In genomic region chr14:71995741-71996140, GRCh38 we compare ENCODE assay signal across 29 cellular contexts.
"Had no signal": no experiment of that assay in that cellular context is flagged by ENCODE, and none has a peak within 500 bp of the region (broad histone marks: within the 10 kb centered on the region; RNA-seq: fewer than 3 reads in every experiment).

No MANE protein-coding gene starts in this region.

- H3K27me3 Mint-ChIP-seq: dendritic cell treated with granulocyte-macrophage colony-stimulating factor and Interleukin-4, amounts not matched to agents 40 ng/mL and 50 ng/mL, for 4 days had no signal

- ATAC-seq: effector memory CD8-positive, alpha-beta T cell; esophagus mucosa; foreskin keratinocyte; gastrocnemius medialis; gastroesophageal sphincter had no signal

- H3K27me3 ChIP-seq: colonic mucosa, dorsolateral prefrontal cortex, esophagus muscularis mucosa, esophagus squamous epithelium, foreskin keratinocyte, gastrocnemius medialis, gastroesophageal sphincter, heart left ventricle, heart right ventricle had no signal

- FAIRE-seq: colon, endometrium, endothelial cell of umbilical vein, frontal cortex had no signal

- H3K4me1 Mint-ChIP-seq: endodermal cell had no signal

- H3K27ac Mint-ChIP-seq: dendritic cell treated with granulocyte-macrophage colony-stimulating factor and Interleukin-4, amounts not matched to agents 40 ng/mL and 50 ng/mL, for 4 days; effector memory CD8-positive, alpha-beta T cell; endodermal cell had no signal

- H3K4me3 ChIP-seq: colonic mucosa, coronary artery, dorsolateral prefrontal cortex, esophagus muscularis mucosa, esophagus squamous epithelium, gastrocnemius medialis, gastroesophageal sphincter, heart left ventricle, heart right ventricle had no signal

- H3K4me1 ChIP-seq: colonic mucosa, esophagus muscularis mucosa, esophagus squamous epithelium, foreskin keratinocyte, gastrocnemius medialis, gastroesophageal sphincter had no signal

- H3K27ac ChIP-seq: colonic mucosa, coronary artery, dorsolateral prefrontal cortex, epithelial cell of prostate, esophagus muscularis mucosa, esophagus squamous epithelium, foreskin keratinocyte, gastrocnemius medialis, gastroesophageal sphincter had no signal

- H3K36me3 ChIP-seq: colonic mucosa, esophagus muscularis mucosa, esophagus squamous epithelium, gastrocnemius medialis, gastroesophageal sphincter, heart left ventricle, heart right ventricle had no signal

- DNase-seq: colonic mucosa; cortex of kidney; dermis blood vessel endothelial cell; dorsolateral prefrontal cortex; effector CD4-positive, alpha-beta T cell; effector CD8-positive, alpha-beta T cell; effector memory CD4-positive, alpha-beta T cell; effector memory CD8-positive, alpha-beta T cell; endodermal cell; erythroblast; esophagus squamous epithelium; foreskin fibroblast; foreskin keratinocyte; foreskin melanocyte; gastrocnemius medialis; glutamatergic neuron; head of caudate nucleus; heart left ventricle; heart right ventricle had no signal

- H3K9me3 ChIP-seq: colonic mucosa, esophagus muscularis mucosa, esophagus squamous epithelium, gastrocnemius medialis, gastroesophageal sphincter had no signal

- H3K4me3 Mint-ChIP-seq: dendritic cell treated with granulocyte-macrophage colony-stimulating factor and Interleukin-4, amounts not matched to agents 40 ng/mL and 50 ng/mL, for 4 days; effector memory CD8-positive, alpha-beta T cell; endodermal cell had no signal
